40 cellular contexts compared by ENCODE assay signal in the genomic region with DNA sequence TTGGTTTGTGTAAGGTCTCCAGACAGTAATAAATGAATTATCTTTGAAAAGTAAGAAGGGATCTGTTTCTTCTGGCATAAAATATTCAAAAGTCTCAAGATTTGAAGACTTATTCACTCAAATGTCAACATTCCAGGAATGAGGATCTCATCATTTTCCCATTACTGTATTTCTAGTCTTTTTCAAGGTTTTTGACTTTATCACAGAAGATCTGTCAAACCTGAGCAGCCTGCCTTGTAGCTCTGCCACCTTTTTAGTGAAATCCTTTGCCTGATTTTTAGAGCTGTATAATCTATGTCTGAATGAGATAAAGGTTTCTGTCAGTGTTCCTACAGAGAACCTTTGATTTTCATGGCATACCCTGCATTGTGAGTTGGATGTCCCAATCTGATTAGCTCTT. TPM values are rescaled to one million over a fixed set of nuclear protein-coding genes. Genes with fewer than 3 reads are reported as not detected.
"Had no signal": no experiment of that assay in that cellular context is flagged by ENCODE, and none has a peak within 500 bp of the region (broad histone marks: within the 10 kb centered on the region; RNA-seq: fewer than 3 reads in every experiment).

No MANE protein-coding gene starts in this region.

- ATAC-seq: activated naive CD4-positive, alpha-beta T cell treated with anti-CD3 and anti-CD28 coated beads, Interleukin-2, amount 50 U/mL, for 72 hours; activated naive CD8-positive, alpha-beta T cell treated with anti-CD3 and anti-CD28 coated beads, Interleukin-2, amount 50 U/mL, for 24 hours; activated T-cell treated with anti-CD3 and anti-CD28 coated beads, Interleukin-2, amount 50 U/mL, for 4 hours; activated T-cell treated with anti-CD3 and anti-CD28 coated beads, Interleukin-2, amount 50 U/mL, for 72 hours; activated T-helper 17 cell treated with anti-CD3 and anti-CD28 coated beads, Interleukin-2, amount 50 U/mL, for 72 hours; body of pancreas had no signal

- H3K27ac ChIP-seq: adrenal gland, ascending aorta, body of pancreas, brain microvascular endothelial cell, breast epithelium, cardiac muscle cell had no signal

- H3K36me3 ChIP-seq: adrenal gland, ascending aorta, brain microvascular endothelial cell, breast epithelium, cardiac muscle cell had no signal

- H3K4me3 ChIP-seq: adrenal gland, ascending aorta, body of pancreas, breast epithelium, cardiac muscle cell had no signal

- H3K9me3 ChIP-seq: adrenal gland, ascending aorta, body of pancreas, breast epithelium had no signal

- H3K4me1 ChIP-seq: adrenal gland, ascending aorta, body of pancreas, breast epithelium had no signal

- DNase-seq: activated effector memory CD4-positive, alpha-beta T cell treated with anti-CD3 and anti-CD28 coated beads, Interleukin-2, amount 50 U/mL, for 16 hours; activated effector memory CD4-positive, alpha-beta T cell treated with Interleukin-2 at 50 U/mL for 16 hours; activated gamma-delta T cell; activated gamma-delta T cell treated with Interleukin-2 at 50 U/mL for 16 hours; activated naive CD4-positive, alpha-beta T cell; activated naive CD4-positive, alpha-beta T cell treated with anti-CD3 and anti-CD28 coated beads for 36 hours; activated naive CD4-positive, alpha-beta T cell treated with anti-CD3 and anti-CD28 coated beads, Interleukin-2, amount 10 ng/mL, durations not matched to agents 7 days and 5 days; activated naive CD4-positive, alpha-beta T cell treated with anti-CD3 and anti-CD28 coated beads, Interleukin-2, amount 50 U/mL, for 16 hours; activated naive CD4-positive, alpha-beta T cell treated with Interleukin-2 at 50 U/mL for 16 hours; activated naive CD8-positive, alpha-beta T cell treated with anti-CD3 and anti-CD28 coated beads for 36 hours; activated naive CD8-positive, alpha-beta T cell treated with anti-CD3 and anti-CD28 coated beads, Interleukin-2, amount 10 ng/mL, durations not matched to agents 7 days and 5 days; activated naive CD8-positive, alpha-beta T cell treated with anti-CD3 and anti-CD28 coated beads, Interleukin-2, amount 50 U/mL, for 24 hours; activated T-cell treated with anti-CD3 and anti-CD28 coated beads, Interleukin-2, amount 50 U/mL, for 1 hour; activated T-cell treated with anti-CD3 and anti-CD28 coated beads, Interleukin-2, amount 50 U/mL, for 24 hours; activated T-cell treated with anti-CD3 and anti-CD28 coated beads, Interleukin-2, amount 50 U/mL, for 4 hours; activated T-cell treated with anti-CD3 and anti-CD28 coated beads, Interleukin-2, amount 50 U/mL, for 48 hours; activated T-cell treated with anti-CD3 and anti-CD28 coated beads, Interleukin-2, amount 50 U/mL, for 72 hours; adrenal gland; amniotic stem cell; amygdala; anterior cingulate cortex; aorta; body of pancreas; brain microvascular endothelial cell; caudate nucleus; central memory CD4-positive, alpha-beta T cell; cerebellar nuclear complex had no signal

- H3K27me3 ChIP-seq: adrenal gland, ascending aorta, body of pancreas, brain microvascular endothelial cell, breast epithelium, cardiac muscle cell had no signal

RNA-seq across cellular contexts. Expression of a gene that starts 4.0 kb away (rescaled TPM):
- total RNA-seq: activated naive CD4-positive, alpha-beta T cell treated with anti-CD3 and anti-CD28 coated beads for 36 hours; activated naive CD4-positive, alpha-beta T cell treated with anti-CD3 and anti-CD28 coated beads, Interleukin-2, amount 50 U/mL, for 72 hours; activated naive CD8-positive, alpha-beta T cell treated with anti-CD3 and anti-CD28 coated beads for 36 hours; activated naive CD8-positive, alpha-beta T cell treated with anti-CD3 and anti-CD28 coated beads, Interleukin-2, amount 10 ng/mL, durations not matched to agents 7 days and 5 days; activated T-cell treated with anti-CD3 and anti-CD28 coated beads, Interleukin-2, amount 50 U/mL, for 4 hours; activated T-cell treated with anti-CD3 and anti-CD28 coated beads, Interleukin-2, amount 50 U/mL, for 72 hours; activated T-helper 1 cell treated with anti-CD3 and anti-CD28 coated beads, Interleukin-12 subunit alpha, Interleukin-12 subunit beta, Interleukin-2, Interleukin-4 antibody, amounts not matched to agents 30 ng/mL and 10 ng/mL and 1 ng/mL, durations not matched to agents 14 hours and 24 hours and 36 hours; activated T-helper 17 cell treated with anti-CD3 and anti-CD28 coated beads, Interleukin-2, amount 50 U/mL, for 72 hours; activated T-helper 2 cell treated with anti-CD3 and anti-CD28 coated beads, Interferon-gamma antibody, Interleukin-2, Interleukin-4, amounts not matched to agents 10 μg/mL and 5 μg/mL and 100 μg/mL, durations not matched to agents 14 hours and 24 hours and 36 hours; adrenal gland; aorta; ascending aorta; astrocyte; body of pancreas; breast epithelium; bronchial epithelial cell; cardiac muscle cell; cardiac septum; cerebellum; chondrocyte had no signal
- polyA plus RNA-seq: adipose tissue, adrenal gland, cardiac muscle cell had no signal

RNA-seq across cellular contexts. Expression of a gene that starts 21.0 kb away (rescaled TPM):
- total RNA-seq: activated naive CD4-positive, alpha-beta T cell treated with anti-CD3 and anti-CD28 coated beads for 36 hours; activated naive CD4-positive, alpha-beta T cell treated with anti-CD3 and anti-CD28 coated beads, Interleukin-2, amount 50 U/mL, for 72 hours; activated naive CD8-positive, alpha-beta T cell treated with anti-CD3 and anti-CD28 coated beads for 36 hours; activated naive CD8-positive, alpha-beta T cell treated with anti-CD3 and anti-CD28 coated beads, Interleukin-2, amount 10 ng/mL, durations not matched to agents 7 days and 5 days; activated T-cell treated with anti-CD3 and anti-CD28 coated beads, Interleukin-2, amount 50 U/mL, for 4 hours; activated T-cell treated with anti-CD3 and anti-CD28 coated beads, Interleukin-2, amount 50 U/mL, for 72 hours; activated T-helper 1 cell treated with anti-CD3 and anti-CD28 coated beads, Interleukin-12 subunit alpha, Interleukin-12 subunit beta, Interleukin-2, Interleukin-4 antibody, amounts not matched to agents 30 ng/mL and 10 ng/mL and 1 ng/mL, durations not matched to agents 14 hours and 24 hours and 36 hours; activated T-helper 17 cell treated with anti-CD3 and anti-CD28 coated beads, Interleukin-2, amount 50 U/mL, for 72 hours; activated T-helper 2 cell treated with anti-CD3 and anti-CD28 coated beads, Interferon-gamma antibody, Interleukin-2, Interleukin-4, amounts not matched to agents 10 μg/mL and 5 μg/mL and 100 μg/mL, durations not matched to agents 14 hours and 24 hours and 36 hours; adrenal gland; aorta; ascending aorta; astrocyte; body of pancreas; breast epithelium; bronchial epithelial cell; cardiac muscle cell; cardiac septum; cerebellum; chondrocyte had no signal
- polyA plus RNA-seq: adrenal gland, aorta, cardiac muscle cell had no signal

RNA-seq across cellular contexts. Expression of a gene that starts 23.9 kb away (rescaled TPM):
- total RNA-seq: activated naive CD4-positive, alpha-beta T cell treated with anti-CD3 and anti-CD28 coated beads for 36 hours; activated naive CD4-positive, alpha-beta T cell treated with anti-CD3 and anti-CD28 coated beads, Interleukin-2, amount 50 U/mL, for 72 hours; activated naive CD8-positive, alpha-beta T cell treated with anti-CD3 and anti-CD28 coated beads for 36 hours; activated naive CD8-positive, alpha-beta T cell treated with anti-CD3 and anti-CD28 coated beads, Interleukin-2, amount 10 ng/mL, durations not matched to agents 7 days and 5 days; activated T-cell treated with anti-CD3 and anti-CD28 coated beads, Interleukin-2, amount 50 U/mL, for 4 hours; activated T-cell treated with anti-CD3 and anti-CD28 coated beads, Interleukin-2, amount 50 U/mL, for 72 hours; activated T-helper 1 cell treated with anti-CD3 and anti-CD28 coated beads, Interleukin-12 subunit alpha, Interleukin-12 subunit beta, Interleukin-2, Interleukin-4 antibody, amounts not matched to agents 30 ng/mL and 10 ng/mL and 1 ng/mL, durations not matched to agents 14 hours and 24 hours and 36 hours; activated T-helper 17 cell treated with anti-CD3 and anti-CD28 coated beads, Interleukin-2, amount 50 U/mL, for 72 hours; activated T-helper 2 cell treated with anti-CD3 and anti-CD28 coated beads, Interferon-gamma antibody, Interleukin-2, Interleukin-4, amounts not matched to agents 10 μg/mL and 5 μg/mL and 100 μg/mL, durations not matched to agents 14 hours and 24 hours and 36 hours; adrenal gland; aorta; ascending aorta; astrocyte; body of pancreas; breast epithelium; bronchial epithelial cell; cardiac muscle cell; cardiac septum; cerebellum; chondrocyte had no signal
- polyA plus RNA-seq: adipose tissue, adrenal gland, aorta, cardiac muscle cell had no signal

RNA-seq across cellular contexts. Expression of a gene that starts 55.4 kb away (rescaled TPM):
- total RNA-seq: activated naive CD4-positive, alpha-beta T cell treated with anti-CD3 and anti-CD28 coated beads for 36 hours; activated naive CD4-positive, alpha-beta T cell treated with anti-CD3 and anti-CD28 coated beads, Interleukin-2, amount 50 U/mL, for 72 hours; activated naive CD8-positive, alpha-beta T cell treated with anti-CD3 and anti-CD28 coated beads for 36 hours; activated naive CD8-positive, alpha-beta T cell treated with anti-CD3 and anti-CD28 coated beads, Interleukin-2, amount 10 ng/mL, durations not matched to agents 7 days and 5 days; activated T-cell treated with anti-CD3 and anti-CD28 coated beads, Interleukin-2, amount 50 U/mL, for 4 hours; activated T-cell treated with anti-CD3 and anti-CD28 coated beads, Interleukin-2, amount 50 U/mL, for 72 hours; activated T-helper 1 cell treated with anti-CD3 and anti-CD28 coated beads, Interleukin-12 subunit alpha, Interleukin-12 subunit beta, Interleukin-2, Interleukin-4 antibody, amounts not matched to agents 30 ng/mL and 10 ng/mL and 1 ng/mL, durations not matched to agents 14 hours and 24 hours and 36 hours; activated T-helper 17 cell treated with anti-CD3 and anti-CD28 coated beads, Interleukin-2, amount 50 U/mL, for 72 hours; activated T-helper 2 cell treated with anti-CD3 and anti-CD28 coated beads, Interferon-gamma antibody, Interleukin-2, Interleukin-4, amounts not matched to agents 10 μg/mL and 5 μg/mL and 100 μg/mL, durations not matched to agents 14 hours and 24 hours and 36 hours; adrenal gland; aorta; ascending aorta; astrocyte; body of pancreas; breast epithelium; bronchial epithelial cell; cardiac muscle cell; cardiac septum; cerebellum; chondrocyte had no signal
- polyA plus RNA-seq: adipose tissue, adrenal gland, aorta, cardiac muscle cell had no signal

RNA-seq across cellular contexts. Expression of a gene that starts 56.6 kb away (rescaled TPM):
- total RNA-seq: activated naive CD4-positive, alpha-beta T cell treated with anti-CD3 and anti-CD28 coated beads for 36 hours; activated naive CD4-positive, alpha-beta T cell treated with anti-CD3 and anti-CD28 coated beads, Interleukin-2, amount 50 U/mL, for 72 hours; activated naive CD8-positive, alpha-beta T cell treated with anti-CD3 and anti-CD28 coated beads for 36 hours; activated naive CD8-positive, alpha-beta T cell treated with anti-CD3 and anti-CD28 coated beads, Interleukin-2, amount 10 ng/mL, durations not matched to agents 7 days and 5 days; activated T-cell treated with anti-CD3 and anti-CD28 coated beads, Interleukin-2, amount 50 U/mL, for 4 hours; activated T-cell treated with anti-CD3 and anti-CD28 coated beads, Interleukin-2, amount 50 U/mL, for 72 hours; activated T-helper 1 cell treated with anti-CD3 and anti-CD28 coated beads, Interleukin-12 subunit alpha, Interleukin-12 subunit beta, Interleukin-2, Interleukin-4 antibody, amounts not matched to agents 30 ng/mL and 10 ng/mL and 1 ng/mL, durations not matched to agents 14 hours and 24 hours and 36 hours; activated T-helper 17 cell treated with anti-CD3 and anti-CD28 coated beads, Interleukin-2, amount 50 U/mL, for 72 hours; activated T-helper 2 cell treated with anti-CD3 and anti-CD28 coated beads, Interferon-gamma antibody, Interleukin-2, Interleukin-4, amounts not matched to agents 10 μg/mL and 5 μg/mL and 100 μg/mL, durations not matched to agents 14 hours and 24 hours and 36 hours; adrenal gland; aorta; ascending aorta; astrocyte; body of pancreas; breast epithelium; bronchial epithelial cell; cardiac muscle cell; cardiac septum; cerebellum; chondrocyte had no signal
- polyA plus RNA-seq: adipose tissue, adrenal gland, aorta, cardiac muscle cell had no signal
